ENCODE assay signal across 11 cellular contexts in genomic region chr10:22617516-22617915, GRCh38.
A peak's percentile ranks its signal among the peaks of the same experiment; 100 is the strongest.
DNase-seq lines count a peak whose midpoint lies in the region; ATAC-seq and TF ChIP-seq lines count a peak whose summit lies in the region.
"Had no signal": no experiment of that assay in that cellular context is flagged by ENCODE, and none has a peak within 500 bp of the region (broad histone marks: within the 10 kb centered on the region; RNA-seq: fewer than 3 reads in every experiment).

No MANE protein-coding gene starts in this region.

- intact Hi-C loops in PC-3 (cut with micrococcal nuclease) (no loop called here), spleen (cut with DNase I; ENCODE audit: low total_unique reads) (no loop called here)
- intact Hi-C loops in dendritic cell treated with granulocyte-macrophage colony-stimulating factor and Interleukin-4, amounts not matched to agents 40 ng/mL and 50 ng/mL, for 4 days (cut with micrococcal nuclease), result no loop called here

- peaks cover 96% of the 10 kb centered on the region for H3K4me1 Mint-ChIP-seq in activated T-cell treated with anti-CD3 and anti-CD28 coated beads, Interleukin-2, amount 50 U/mL, for 24 hours (ENCODE audit: low read depth)
- peaks cover 69% of the 10 kb centered on the region for H3K4me1 Mint-ChIP-seq in dendritic cell treated with granulocyte-macrophage colony-stimulating factor and Interleukin-4, amounts not matched to agents 40 ng/mL and 50 ng/mL, for 4 days (ENCODE audit: low read depth)

- POLR2A ChIA-PET in PC-3 (lab: Charles Lee; ENCODE audit: unreplicated experiment), result no interaction called here

- no peaks in the 10 kb centered on the region for H3F3A ChIP-seq in PC-3 (ENCODE audit: low read length, unreplicated experiment)

- H3K27me3 ChIP-seq in PC-3 (ENCODE audit: low read length), result no peaks in the 10 kb centered on the region
- no peaks in the 10 kb centered on the region for H3K27me3 ChIP-seq in spleen (replicated peaks in 1 of 7)
- H3K27me3 ChIP-seq: colonic mucosa had no signal

- H4K20me1 ChIP-seq in PC-3 (ENCODE audit: low read length), result no peaks in the 10 kb centered on the region

- H3K27ac ChIP-seq in PC-3 (ENCODE audit: low read length) (peak overlapping the region; percentile 97), spleen (peak overlapping the region in 7 of 8 donors; percentile 3 to 92 (median 84))
- H3K27ac ChIP-seq: colonic mucosa had no signal

- no peaks in the 10 kb centered on the region for H3K9me2 ChIP-seq in PC-3 (replicated peaks; ENCODE audit: low read length)

- CTCF ChIA-PET in PC-3 (lab: Charles Lee), result no interaction called here

- TF ChIP-seq CTCF in PC-3 (conservative IDR thresholded peaks at IDR 0.05; ENCODE audit: low read depth, low read length) (no peak), spleen (IDR thresholded peaks at IDR 0.05 in 8 of 11, conservative IDR thresholded peaks at IDR 0.05 in 3 of 11) (no peak)

- TF ChIP-seq POLR2A in spleen (IDR thresholded peaks at IDR 0.05), result no peak

- no peak overlapping the region; the same call in 1 of the 2 replicates for H3K4me2 ChIP-seq in PC-3 (ENCODE audit: low read length)

- ATAC-seq in PC-3 (no peak), GM18867 (IDR thresholded peaks at IDR 0.05; ENCODE audit: unreplicated experiment) (no peak), HG03045 (IDR thresholded peaks at IDR 0.05; ENCODE audit: unreplicated experiment) (no peak)

- peaks cover 77% of the 10 kb centered on the region for H3K79me2 ChIP-seq in PC-3 (ENCODE audit: low read length)

- 56 to 81% (median 69%) methylated on average over 3 of the region's 3 CpGs for WGBS in spleen, 5 donors

- no peak for DNase-seq in activated T-cell treated with anti-CD3 and anti-CD28 coated beads, Interleukin-2, amount 50 U/mL, for 24 hours
- DNase-seq in activated T-cell treated with anti-CD3 and anti-CD28 coated beads, Interleukin-2, amount 50 U/mL, for 48 hours, result no peak
- DNase-seq in PC-3 (no peak), spleen (no peak), GM03348 (ENCODE audit: low spot score) (no peak)
- DNase-seq: ACHN, colonic mucosa, NCI-H1436 treated with DMSO at 0.1 percent for 48 hours had no signal

- H3K36me3 ChIP-seq in PC-3 (ENCODE audit: low read depth, low read length) (no peaks in the 10 kb centered on the region), spleen (peaks cover 0 to 11% (median 0%) of the 10 kb centered on the region in 6 donors)
- H3K36me3 ChIP-seq: colonic mucosa had no signal

- H3K9me3 Mint-ChIP-seq in activated T-cell treated with anti-CD3 and anti-CD28 coated beads, Interleukin-2, amount 50 U/mL, for 24 hours, result no peaks in the 10 kb centered on the region
- no peaks in the 10 kb centered on the region for H3K9me3 Mint-ChIP-seq in dendritic cell treated with granulocyte-macrophage colony-stimulating factor and Interleukin-4, amounts not matched to agents 40 ng/mL and 50 ng/mL, for 4 days

- peak overlapping the region; percentile 21 for H3K4me3 Mint-ChIP-seq in activated T-cell treated with anti-CD3 and anti-CD28 coated beads, Interleukin-2, amount 50 U/mL, for 24 hours
- H3K4me3 Mint-ChIP-seq in dendritic cell treated with granulocyte-macrophage colony-stimulating factor and Interleukin-4, amounts not matched to agents 40 ng/mL and 50 ng/mL, for 4 days, result no peak overlapping the region

- peak overlapping the region; percentile 89 for H3K27ac Mint-ChIP-seq in activated T-cell treated with anti-CD3 and anti-CD28 coated beads, Interleukin-2, amount 50 U/mL, for 24 hours
- peak overlapping the region; percentile 29 for H3K27ac Mint-ChIP-seq in dendritic cell treated with granulocyte-macrophage colony-stimulating factor and Interleukin-4, amounts not matched to agents 40 ng/mL and 50 ng/mL, for 4 days

- no peak overlapping the region for H3K4me3 ChIP-seq in PC-3 (ENCODE audit: low read length)
- H3K4me3 ChIP-seq in spleen, result no peak overlapping the region
- H3K4me3 ChIP-seq: colonic mucosa had no signal

- H3K27me3 Mint-ChIP-seq in activated T-cell treated with anti-CD3 and anti-CD28 coated beads, Interleukin-2, amount 50 U/mL, for 24 hours, result no peaks in the 10 kb centered on the region
- H3K27me3 Mint-ChIP-seq in dendritic cell treated with granulocyte-macrophage colony-stimulating factor and Interleukin-4, amounts not matched to agents 40 ng/mL and 50 ng/mL, for 4 days, result no peaks in the 10 kb centered on the region

- no TSS peak for BruUV-seq in PC-3 (replicated peaks; lab: Mats Ljungman, UMichigan)

- no peak overlapping the region for H3K9ac ChIP-seq in PC-3 (ENCODE audit: low read length)

- H3K4me1 ChIP-seq in PC-3 (ENCODE audit: insufficient read depth, low read length), result peaks cover 74% of the 10 kb centered on the region
- peaks cover 50 to 100% (median 97%) of the 10 kb centered on the region in 6 donors for H3K4me1 ChIP-seq in spleen
- H3K4me1 ChIP-seq: colonic mucosa had no signal

- H3K36me3 Mint-ChIP-seq in activated T-cell treated with anti-CD3 and anti-CD28 coated beads, Interleukin-2, amount 50 U/mL, for 24 hours (ENCODE audit: low read depth), result peaks cover 23% of the 10 kb centered on the region
- peaks cover 26% of the 10 kb centered on the region for H3K36me3 Mint-ChIP-seq in dendritic cell treated with granulocyte-macrophage colony-stimulating factor and Interleukin-4, amounts not matched to agents 40 ng/mL and 50 ng/mL, for 4 days (ENCODE audit: low read depth)

- no peak overlapping the region for H2AFZ ChIP-seq in PC-3 (ENCODE audit: low read length)

- no peaks in the 10 kb centered on the region for H3K9me3 ChIP-seq in PC-3 (ENCODE audit: low read length)
- H3K9me3 ChIP-seq in spleen, result no peaks in the 10 kb centered on the region
- H3K9me3 ChIP-seq: colonic mucosa had no signal
